In genomic region chr10:61795147-61795546, GRCh38 we compare ENCODE assay signal across 1 cellular context.
TF ChIP-seq lines count a peak whose summit lies in the region.

No MANE protein-coding gene starts in this region.

TF ChIP-seq in IMR-90, 13 proteins besides CTCF, POLR2A, EP300 and RAD21 (continued from another document):
- TF ChIP-seq NFE2L2 (IDR thresholded peaks at IDR 0.05; ENCODE audit: low read depth, low read length) (no peak), CHD1 (IDR thresholded peaks at IDR 0.05; ENCODE audit: low read depth, low read length) (no peak), RFX5 (IDR thresholded peaks at IDR 0.05; ENCODE audit: low read depth, low read length) (no peak), USF2 (IDR thresholded peaks at IDR 0.05; ENCODE audit: low read depth, low read length) (no peak), RCOR1 (IDR thresholded peaks at IDR 0.05; ENCODE audit: insufficient replicate concordance, low read length) (no peak), CEBPB (IDR thresholded peaks at IDR 0.05; ENCODE audit: low read depth, low read length) (no peak), MAFK (IDR thresholded peaks at IDR 0.05; ENCODE audit: low read depth, low read length) (no peak)
TF ChIP-seq in IMR-90: peak in this region for 0.
